1 cellular context compared by ENCODE assay signal in genomic region chr17:40287159-40287493, GRCh38.
TF ChIP-seq lines count a peak whose summit lies in the region.

No MANE protein-coding gene starts in this region.

TF ChIP-seq in HCT116, 20 proteins besides CTCF, POLR2A, EP300 and RAD21 (continued from another document):
- no peak for TF ChIP-seq POLR2AphosphoS5 (IDR thresholded peaks at IDR 0.05; ENCODE audit: low read depth, low read length)
